In genomic region chr16:88014201-88014781, GRCh38 we compare ENCODE assay signal across 1 cellular context.
TF ChIP-seq lines count a peak whose summit lies in the region.

No MANE protein-coding gene starts in this region.

TF ChIP-seq in IMR-90, 13 proteins besides CTCF, POLR2A, EP300 and RAD21 (continued from another document):
- TF ChIP-seq FOS (IDR thresholded peaks at IDR 0.05; ENCODE audit: low read depth, low read length), result peak; percentile 47; the same call in 1 of the 2 replicates
